Comparison of ENCODE assay signal across 31 cellular contexts in genomic region chr18:60861575-60861974, GRCh38.
"Had no signal": no experiment of that assay in that cellular context is flagged by ENCODE, and none has a peak within 500 bp of the region (broad histone marks: within the 10 kb centered on the region; RNA-seq: fewer than 3 reads in every experiment).

No MANE protein-coding gene starts in this region.

- H3K4me3 ChIP-seq: colonic mucosa, gastrocnemius medialis, hepatocyte, pancreas, prostate gland, sigmoid colon, suprapubic skin, tibial artery, upper lobe of right lung had no signal

- H3K27ac Mint-ChIP-seq: activated naive CD8-positive, alpha-beta T cell; mesothelial cell of epicardium; naive B cell; nephron progenitor cell; stimulated activated memory B cell treated with anti-CD40 and anti-IgM and Interleukin-4, amounts not matched to agents 10 μg/mL and 1 μg/mL and 100 μg/mL, for 72 hours had no signal

- H3K9me3 Mint-ChIP-seq: mesothelial cell of epicardium; nephron progenitor cell; stimulated activated memory B cell treated with anti-CD40 and anti-IgM and Interleukin-4, amounts not matched to agents 10 μg/mL and 1 μg/mL and 100 μg/mL, for 72 hours had no signal

- ATAC-seq: activated CD4-positive, CD25-positive, alpha-beta regulatory T cell treated with anti-CD3 and anti-CD28 coated beads, Interleukin-2, amount 50 U/mL, for 24 hours; gastrocnemius medialis; pancreas; stimulated activated memory B cell treated with anti-CD40 and anti-IgM and Interleukin-4, amounts not matched to agents 10 μg/mL and 1 μg/mL and 100 μg/mL, for 72 hours; upper lobe of right lung had no signal

- H3K4me1 Mint-ChIP-seq: naive B cell; nephron progenitor cell; stimulated activated memory B cell treated with anti-CD40 and anti-IgM and Interleukin-4, amounts not matched to agents 10 μg/mL and 1 μg/mL and 100 μg/mL, for 72 hours had no signal

- H3K4me3 Mint-ChIP-seq: activated naive CD8-positive, alpha-beta T cell; mesothelial cell of epicardium; naive B cell; nephron progenitor cell; stimulated activated memory B cell treated with anti-CD40 and anti-IgM and Interleukin-4, amounts not matched to agents 10 μg/mL and 1 μg/mL and 100 μg/mL, for 72 hours had no signal

- FAIRE-seq: bronchial epithelial cell, endometrium, kidney, pancreas, small intestine, TTC549 had no signal

- DNase-seq: activated CD4-positive, alpha-beta T cell treated with anti-CD3 and anti-CD28 coated beads for 48 hours; activated CD4-positive, alpha-beta T cell treated with anti-CD3 and anti-CD28 coated beads, Interleukin-2, amount 50 U/mL, for 48 hours; activated CD8-positive, alpha-beta memory T cell treated with anti-CD3 and anti-CD28 coated beads for 24 hours; activated effector memory CD4-positive, alpha-beta T cell treated with Interleukin-2 at 50 U/mL for 16 hours; activated naive CD4-positive, alpha-beta T cell treated with Interleukin-2 at 50 U/mL for 16 hours; anterior cingulate cortex; colonic mucosa; effector CD8-positive, alpha-beta T cell; gastrocnemius medialis; kidney; naive B cell; nephron progenitor cell; nucleus accumbens; pancreas; retina; sigmoid colon; small intestine; stimulated activated CD4-positive, alpha-beta T cell treated with anti-CD3 and anti-CD28 coated beads, Interleukin-4, amount 100 ng/mL, for 4 hours; stimulated activated CD8-positive, alpha-beta memory T cell treated with anti-CD3 and anti-CD28 coated beads, Interleukin-4, amount 100 ng/mL, for 48 hours; tibial artery; upper lobe of right lung had no signal

- H3K27me3 Mint-ChIP-seq: activated naive CD8-positive, alpha-beta T cell; naive B cell; stimulated activated memory B cell treated with anti-CD40 and anti-IgM and Interleukin-4, amounts not matched to agents 10 μg/mL and 1 μg/mL and 100 μg/mL, for 72 hours had no signal

- H3K36me3 Mint-ChIP-seq: activated naive CD8-positive, alpha-beta T cell; mesothelial cell of epicardium; naive B cell; stimulated activated memory B cell treated with anti-CD40 and anti-IgM and Interleukin-4, amounts not matched to agents 10 μg/mL and 1 μg/mL and 100 μg/mL, for 72 hours had no signal
